ENCODE assay signal across 8 cellular contexts in genomic region chr20:37336369-37337207, GRCh38. TPM values are rescaled to one million over a fixed set of nuclear protein-coding genes. Genes with fewer than 3 reads are reported as not detected.
DNase-seq lines count a peak whose midpoint lies in the region; ATAC-seq lines count a peak whose summit lies in the region.

No MANE protein-coding gene starts in this region.

- no peaks in the 10 kb centered on the region for H3K9me3 ChIP-seq in MG63

- H3K27ac Mint-ChIP-seq in activated T-helper 1 cell treated with anti-CD3 and anti-CD28 coated beads, Interleukin-12 subunit alpha, Interleukin-12 subunit beta, Interleukin-2, Interleukin-4 antibody, amounts not matched to agents 30 ng/mL and 10 ng/mL and 1 ng/mL, durations not matched to agents 14 hours and 24 hours and 36 hours: peak overlapping the region; percentile 55

- H3K4me1 Mint-ChIP-seq in activated T-helper 1 cell treated with anti-CD3 and anti-CD28 coated beads, Interleukin-12 subunit alpha, Interleukin-12 subunit beta, Interleukin-2, Interleukin-4 antibody, amounts not matched to agents 30 ng/mL and 10 ng/mL and 1 ng/mL, durations not matched to agents 14 hours and 24 hours and 36 hours (ENCODE audit: low read depth): peaks cover 22% of the 10 kb centered on the region

- no peaks in the 10 kb centered on the region for H3K9me3 Mint-ChIP-seq in activated T-helper 1 cell treated with anti-CD3 and anti-CD28 coated beads, Interleukin-12 subunit alpha, Interleukin-12 subunit beta, Interleukin-2, Interleukin-4 antibody, amounts not matched to agents 30 ng/mL and 10 ng/mL and 1 ng/mL, durations not matched to agents 14 hours and 24 hours and 36 hours

- DNase-seq in MG63 (peak; percentile 43), left kidney (ENCODE audit: low read depth, low spot score) (peak; percentile 97), COR-L47 (lab: John Stamatoyannopoulos, UW) (no peak), NCI-H2081 treated with DMSO at 0.1 percent for 48 hours (lab: John Stamatoyannopoulos, UW) (no peak)
- peak; percentile 8 for DNase-seq in activated T-helper 1 cell treated with anti-CD3 and anti-CD28 coated beads, Interleukin-12 subunit alpha, Interleukin-12 subunit beta, Interleukin-2, Interleukin-4 antibody, amounts not matched to agents 30 ng/mL and 10 ng/mL and 1 ng/mL, durations not matched to agents 14 hours and 24 hours and 36 hours (ENCODE audit: low spot score)
- peak in 2 of 3 donors; percentile 9 to 48 for DNase-seq in stimulated activated CD4-positive, alpha-beta T cell treated with anti-CD3 and anti-CD28 coated beads, TNF-alpha, amount 100 ng/mL, for 48 hours (ENCODE audit: low read depth in 3 of 3)

- no peaks in the 10 kb centered on the region for H3K36me3 ChIP-seq in MG63

- no peaks in the 10 kb centered on the region for H3K36me3 Mint-ChIP-seq in activated T-helper 1 cell treated with anti-CD3 and anti-CD28 coated beads, Interleukin-12 subunit alpha, Interleukin-12 subunit beta, Interleukin-2, Interleukin-4 antibody, amounts not matched to agents 30 ng/mL and 10 ng/mL and 1 ng/mL, durations not matched to agents 14 hours and 24 hours and 36 hours (ENCODE audit: low read depth)

- H3K27me3 ChIP-seq in MG63: no peaks in the 10 kb centered on the region

- ATAC-seq in GM18502 (IDR thresholded peaks at IDR 0.05; ENCODE audit: poor library complexity, unreplicated experiment) (peak; percentile 75), GM21786 (IDR thresholded peaks at IDR 0.05; ENCODE audit: unreplicated experiment) (peak; percentile 69)

- no peaks in the 10 kb centered on the region for H3K27me3 Mint-ChIP-seq in activated T-helper 1 cell treated with anti-CD3 and anti-CD28 coated beads, Interleukin-12 subunit alpha, Interleukin-12 subunit beta, Interleukin-2, Interleukin-4 antibody, amounts not matched to agents 30 ng/mL and 10 ng/mL and 1 ng/mL, durations not matched to agents 14 hours and 24 hours and 36 hours (ENCODE audit: insufficient read depth)

- peak overlapping the region; percentile 61 for H3K4me3 Mint-ChIP-seq in activated T-helper 1 cell treated with anti-CD3 and anti-CD28 coated beads, Interleukin-12 subunit alpha, Interleukin-12 subunit beta, Interleukin-2, Interleukin-4 antibody, amounts not matched to agents 30 ng/mL and 10 ng/mL and 1 ng/mL, durations not matched to agents 14 hours and 24 hours and 36 hours

- H3K4me3 ChIP-seq in MG63: no peak overlapping the region

- intact Hi-C loops in activated T-helper 1 cell treated with anti-CD3 and anti-CD28 coated beads, Interleukin-12 subunit alpha, Interleukin-12 subunit beta, Interleukin-2, Interleukin-4 antibody, amounts not matched to agents 30 ng/mL and 10 ng/mL and 1 ng/mL, durations not matched to agents 14 hours and 24 hours and 36 hours (cut with micrococcal nuclease): loop anchor here (1.0 to 5.0 kb wide), 4 partner anchors 9 to 191 kb away; partner anchors contain the start of gene BLCAP

RNA-seq across cellular contexts. Expression of gene SRC, which starts 9.4 kb away (rescaled TPM):
- 25.4 and 33.0 TPM in 2 replicates for total RNA-seq in MG63 (2014; rRNA removed; shearing (Covaris generic); ENCODE audit: low replicate concordance)
- 6.2 and 6.4 TPM in 2 replicates for total RNA-seq in activated T-helper 1 cell treated with anti-CD3 and anti-CD28 coated beads, Interleukin-12 subunit alpha, Interleukin-12 subunit beta, Interleukin-2, Interleukin-4 antibody, amounts not matched to agents 30 ng/mL and 10 ng/mL and 1 ng/mL, durations not matched to agents 14 hours and 24 hours and 36 hours

RNA-seq across cellular contexts. Expression of gene MANBAL, which starts 47.1 kb away (rescaled TPM):
- total RNA-seq in MG63 (2014; rRNA removed; shearing (Covaris generic); ENCODE audit: low replicate concordance): 72.7 and 107 TPM in 2 replicates
- total RNA-seq in activated T-helper 1 cell treated with anti-CD3 and anti-CD28 coated beads, Interleukin-12 subunit alpha, Interleukin-12 subunit beta, Interleukin-2, Interleukin-4 antibody, amounts not matched to agents 30 ng/mL and 10 ng/mL and 1 ng/mL, durations not matched to agents 14 hours and 24 hours and 36 hours: 14.6 and 16.4 TPM in 2 replicates

Comparison
In these comparisons a context has a peak if more than half of its experiments do, and no peak if none do; other contexts are left out.
1. DNase-seq: peak in MG63 (single experiment), activated T-helper 1 cell treated with anti-CD3 and anti-CD28 coated beads, Interleukin-12 subunit alpha, Interleukin-12 subunit beta, Interleukin-2, Interleukin-4 antibody, amounts not matched to agents 30 ng/mL and 10 ng/mL and 1 ng/mL, durations not matched to agents 14 hours and 24 hours and 36 hours (single experiment), left kidney (single experiment) and stimulated activated CD4-positive, alpha-beta T cell treated with anti-CD3 and anti-CD28 coated beads, TNF-alpha, amount 100 ng/mL, for 48 hours (2 of 3); none in COR-L47 (single experiment) and NCI-H2081 treated with DMSO at 0.1 percent for 48 hours (single experiment).